ENCODE assay signal across 27 cellular contexts in the genomic region with DNA sequence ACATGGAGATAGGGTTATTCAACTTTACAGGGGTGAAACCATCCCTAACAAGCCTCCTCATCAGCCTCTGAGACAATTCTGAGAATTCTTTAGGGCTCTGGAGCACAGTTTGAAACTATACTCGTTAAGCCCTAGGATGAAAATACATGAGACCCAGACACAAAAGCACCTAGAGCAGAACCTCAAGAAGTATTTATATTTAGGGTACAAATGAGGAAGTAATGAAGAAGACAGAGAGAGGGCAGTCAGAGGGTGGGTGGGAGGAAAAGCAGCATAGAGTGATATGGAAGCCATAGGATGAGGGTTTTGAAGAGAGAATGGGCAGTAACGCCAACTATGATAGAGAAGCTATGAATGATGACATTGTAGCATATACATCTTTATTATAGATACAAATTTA.
"Had no signal": no experiment of that assay in that cellular context is flagged by ENCODE, and none has a peak within 500 bp of the region (broad histone marks: within the 10 kb centered on the region; RNA-seq: fewer than 3 reads in every experiment).

No MANE protein-coding gene starts in this region.

- H3K27me3 ChIP-seq: MG63 had no signal

- H3K36me3 ChIP-seq: MG63 had no signal

- ATAC-seq: activated CD4-positive, CD25-positive, alpha-beta regulatory T cell treated with anti-CD3 and anti-CD28 coated beads, Interleukin-2, amount 50 U/mL, for 24 hours; activated CD8-positive, alpha-beta T cell treated with anti-CD3 and anti-CD28 coated beads, Interleukin-2, amount 10 ng/mL, durations not matched to agents 7 days and 5 days; activated naive CD4-positive, alpha-beta T cell treated with anti-CD3 and anti-CD28 coated beads, Interleukin-2, amount 50 U/mL, for 72 hours; activated naive CD8-positive, alpha-beta T cell treated with anti-CD3 and anti-CD28 coated beads, Interleukin-2, amount 50 U/mL, for 24 hours had no signal

- H3K27ac ChIP-seq: PC-9, SK-N-MC had no signal

- DNase-seq: activated CD4-positive, alpha-beta T cell treated with anti-CD3 and anti-CD28 coated beads for 48 hours; activated CD4-positive, alpha-beta T cell treated with anti-CD3 and anti-CD28 coated beads, Interleukin-2, amount 50 U/mL, for 4 hours; activated CD8-positive, alpha-beta memory T cell treated with anti-CD3 and anti-CD28 coated beads, Interleukin-2, amount 50 U/mL, for 48 hours; activated CD8-positive, alpha-beta T cell treated with anti-CD3 and anti-CD28 coated beads, Interleukin-2, amount 10 ng/mL, durations not matched to agents 7 days and 5 days; activated effector memory CD4-positive, alpha-beta T cell treated with anti-CD3 and anti-CD28 coated beads, Interleukin-2, amount 50 U/mL, for 16 hours; activated naive CD4-positive, alpha-beta T cell treated with Interleukin-2 at 50 U/mL for 16 hours; activated naive CD8-positive, alpha-beta T cell treated with anti-CD3 and anti-CD28 coated beads, Interleukin-2, amount 50 U/mL, for 24 hours; activated T-cell treated with anti-CD3 and anti-CD28 coated beads, Interleukin-2, amount 50 U/mL, for 1 hour; amniotic stem cell; KG1; MG63; NCI-H1092; NCI-H1417; NCI-H1694; NCI-H2029; NCI-H2107; NCI-H2171 treated with DMSO at 0.1 percent for 48 hours; NCI-H226; NCI-H526; NCI-H82; NK-92 treated with Interleukin-12 subunit alpha and Interleukin-12 subunit beta, amount 100 ng/mL, for 24 hours; PC-9; SHP77 treated with DMSO at 0.1 percent for 48 hours; T-helper 1 cell had no signal

- H3K9me3 ChIP-seq: MG63 had no signal

- H3K4me3 ChIP-seq: MG63, PC-9, SK-N-MC had no signal
